Comparison of ENCODE assay signal across 1 cellular context in genomic region chr6:7147051-7147671, GRCh38.
TF ChIP-seq lines count a peak whose summit lies in the region.

No MANE protein-coding gene starts in this region.

TF ChIP-seq in K562, 482 proteins besides CTCF, POLR2A, EP300 and RAD21 (continued from another document and continues in another):
- TF ChIP-seq BRF2 (IDR thresholded peaks at IDR 0.05; ENCODE audit: borderline replicate concordance, insufficient read depth, insufficient read length) = no peak
- no peak for TF ChIP-seq NR2C1 (IDR thresholded peaks at IDR 0.05)
- no peak for TF ChIP-seq NR2C1 (tag; IDR thresholded peaks at IDR 0.05)
- no peak for TF ChIP-seq NCOA2 (IDR thresholded peaks at IDR 0.05; ENCODE audit: partially characterized antibody in 2 of 2)
- no peak for TF ChIP-seq TSC22D4 (tag; IDR thresholded peaks at IDR 0.05)
- no peak for TF ChIP-seq SRSF1 (IDR thresholded peaks at IDR 0.05; ENCODE audit: low read depth, low read length)
- TF ChIP-seq NCOR1 (IDR thresholded peaks at IDR 0.05) = peak; percentile 53
- TF ChIP-seq, protein P1, sequence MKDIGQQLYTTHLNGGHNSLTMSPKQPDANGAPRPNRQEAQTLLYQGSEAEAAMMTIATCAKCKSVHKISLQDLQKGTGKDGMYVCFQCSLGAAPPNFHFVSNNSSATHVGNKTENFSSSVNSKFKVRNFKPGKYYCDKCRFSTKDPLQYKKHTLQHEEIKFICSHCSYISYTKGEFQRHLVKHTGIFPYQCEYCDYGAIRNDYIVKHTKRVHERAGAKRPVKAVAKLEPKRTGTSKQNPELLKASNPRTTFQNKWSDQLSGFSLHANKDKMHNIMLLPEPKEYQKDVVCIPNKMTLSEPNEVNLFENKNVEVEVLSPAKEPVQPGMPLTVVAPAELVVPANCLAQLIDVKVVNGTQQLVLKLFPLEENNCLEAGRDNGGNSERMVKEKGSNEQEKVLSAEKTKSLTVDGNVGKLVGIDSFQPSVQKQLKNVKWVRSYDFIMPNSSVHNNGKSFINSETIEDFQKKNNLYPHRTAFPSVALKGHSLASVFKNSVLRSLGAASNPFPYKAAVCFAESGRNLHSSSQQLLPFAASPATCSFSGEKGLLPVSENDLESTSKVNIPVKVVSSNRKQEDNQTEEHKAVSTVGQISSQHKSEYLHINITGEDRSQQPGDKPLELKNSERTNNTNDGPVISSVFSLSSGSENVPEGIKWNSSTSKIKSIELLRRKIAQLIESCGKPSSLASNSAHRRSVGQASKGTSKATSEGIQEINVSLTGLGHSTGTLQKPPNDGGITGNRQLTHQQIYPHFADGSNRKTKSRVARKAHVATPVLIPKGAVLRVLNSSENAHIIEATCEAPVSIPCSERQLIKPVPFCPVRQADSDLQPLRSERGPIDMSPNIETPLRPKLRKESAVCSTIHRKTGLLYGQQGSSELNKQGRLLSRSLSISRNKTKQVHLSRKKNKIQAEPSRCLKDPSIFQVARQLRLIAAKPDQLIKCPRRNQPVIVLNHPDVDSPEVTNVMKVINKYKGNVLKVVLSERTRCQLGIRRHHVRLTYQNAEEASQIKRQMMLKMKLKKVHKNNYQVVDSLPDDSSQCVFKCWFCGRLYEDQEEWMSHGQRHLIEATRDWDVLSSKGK (CRISPR knock-in tag; IDR thresholded peaks at IDR 0.05) = no peak
- TF ChIP-seq CCAR2 (IDR thresholded peaks at IDR 0.05; ENCODE audit: low read depth, low read length) = no peak
- TF ChIP-seq, protein P2, sequence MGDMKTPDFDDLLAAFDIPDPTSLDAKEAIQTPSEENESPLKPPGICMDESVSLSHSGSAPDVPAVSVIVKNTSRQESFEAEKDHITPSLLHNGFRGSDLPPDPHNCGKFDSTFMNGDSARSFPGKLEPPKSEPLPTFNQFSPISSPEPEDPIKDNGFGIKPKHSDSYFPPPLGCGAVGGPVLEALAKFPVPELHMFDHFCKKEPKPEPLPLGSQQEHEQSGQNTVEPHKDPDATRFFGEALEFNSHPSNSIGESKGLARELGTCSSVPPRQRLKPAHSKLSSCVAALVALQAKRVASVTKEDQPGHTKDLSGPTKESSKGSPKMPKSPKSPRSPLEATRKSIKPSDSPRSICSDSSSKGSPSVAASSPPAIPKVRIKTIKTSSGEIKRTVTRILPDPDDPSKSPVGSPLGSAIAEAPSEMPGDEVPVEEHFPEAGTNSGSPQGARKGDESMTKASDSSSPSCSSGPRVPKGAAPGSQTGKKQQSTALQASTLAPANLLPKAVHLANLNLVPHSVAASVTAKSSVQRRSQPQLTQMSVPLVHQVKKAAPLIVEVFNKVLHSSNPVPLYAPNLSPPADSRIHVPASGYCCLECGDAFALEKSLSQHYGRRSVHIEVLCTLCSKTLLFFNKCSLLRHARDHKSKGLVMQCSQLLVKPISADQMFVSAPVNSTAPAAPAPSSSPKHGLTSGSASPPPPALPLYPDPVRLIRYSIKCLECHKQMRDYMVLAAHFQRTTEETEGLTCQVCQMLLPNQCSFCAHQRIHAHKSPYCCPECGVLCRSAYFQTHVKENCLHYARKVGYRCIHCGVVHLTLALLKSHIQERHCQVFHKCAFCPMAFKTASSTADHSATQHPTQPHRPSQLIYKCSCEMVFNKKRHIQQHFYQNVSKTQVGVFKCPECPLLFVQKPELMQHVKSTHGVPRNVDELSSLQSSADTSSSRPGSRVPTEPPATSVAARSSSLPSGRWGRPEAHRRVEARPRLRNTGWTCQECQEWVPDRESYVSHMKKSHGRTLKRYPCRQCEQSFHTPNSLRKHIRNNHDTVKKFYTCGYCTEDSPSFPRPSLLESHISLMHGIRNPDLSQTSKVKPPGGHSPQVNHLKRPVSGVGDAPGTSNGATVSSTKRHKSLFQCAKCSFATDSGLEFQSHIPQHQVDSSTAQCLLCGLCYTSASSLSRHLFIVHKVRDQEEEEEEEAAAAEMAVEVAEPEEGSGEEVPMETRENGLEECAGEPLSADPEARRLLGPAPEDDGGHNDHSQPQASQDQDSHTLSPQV (IDR thresholded peaks at IDR 0.05) = peak; percentile 92
- TF ChIP-seq ZNF551 (CRISPR knock-in tag; IDR thresholded peaks at IDR 0.05) = no peak
- TF ChIP-seq USF1 (CRISPR knock-in tag; IDR thresholded peaks at IDR 0.05) = no peak
- no peak for TF ChIP-seq MED1 (CRISPR knock-in tag; IDR thresholded peaks at IDR 0.05; ENCODE audit: borderline replicate concordance)
- no peak for TF ChIP-seq E4F1 (CRISPR knock-in tag; IDR thresholded peaks at IDR 0.05; ENCODE audit: borderline replicate concordance)
- no peak for TF ChIP-seq XRCC4 (IDR thresholded peaks at IDR 0.05; ENCODE audit: extremely low read depth, insufficient read depth, insufficient read length)
- no peak for TF ChIP-seq NR4A1 (CRISPR knock-in tag; IDR thresholded peaks at IDR 0.05)
- TF ChIP-seq NR4A1 (tag; IDR thresholded peaks at IDR 0.05) = peak; percentile 70; the same call in 1 of the 2 replicates
- no peak for TF ChIP-seq ZNF77 (CRISPR knock-in tag; IDR thresholded peaks at IDR 0.05)
- TF ChIP-seq ZNF311 (CRISPR knock-in tag; IDR thresholded peaks at IDR 0.05) = 0 out of 2 replicates have a peak, but pooled peaks have one; percentile 28
- 0 out of 2 replicates have a peak, but pooled peaks have one; percentile 10 for TF ChIP-seq ZNF695 (CRISPR knock-in tag; IDR thresholded peaks at IDR 0.05)
- TF ChIP-seq MTA2 (IDR thresholded peaks at IDR 0.05; ENCODE audit: low read depth) = 0 out of 2 replicates have a peak, but pooled peaks have one; percentile 10
- TF ChIP-seq TCFL5 (CRISPR knock-in tag; conservative IDR thresholded peaks at IDR 0.05) = no peak
- TF ChIP-seq KAT7 (CRISPR knock-in tag; IDR thresholded peaks at IDR 0.05; ENCODE audit: borderline replicate concordance) = 0 out of 2 replicates have a peak, but pooled peaks have one; percentile 59
- TF ChIP-seq ZBTB17 (CRISPR knock-in tag; IDR thresholded peaks at IDR 0.05) = peak; percentile 41; the same call in 1 of the 2 replicates
- no peak for TF ChIP-seq ZNF79 (CRISPR knock-in tag; IDR thresholded peaks at IDR 0.05; ENCODE audit: low read depth)
- TF ChIP-seq MYC (IDR thresholded peaks at IDR 0.05; ENCODE audit: low read depth, low read length) = peak; percentile 71
- TF ChIP-seq MYC (CRISPR knock-in tag; IDR thresholded peaks at IDR 0.05; ENCODE audit: borderline replicate concordance, low read depth) = no peak
- no peak for TF ChIP-seq BCOR (IDR thresholded peaks at IDR 0.05)
- no peak for TF ChIP-seq DIDO1 (tag; IDR thresholded peaks at IDR 0.05; ENCODE audit: low read depth)
- peak; percentile 36 to 43; a peak in 1 of 4 replicates for TF ChIP-seq FOXK2 (conservative IDR thresholded peaks at IDR 0.05 in 1 of 2, IDR thresholded peaks at IDR 0.05 in 1 of 2; ENCODE audit: low read depth in 2 of 2)
- peak in 1 of 2 experiments; percentile 17; a peak in 1 of 4 replicates for TF ChIP-seq KDM1A (IDR thresholded peaks at IDR 0.05)
- peak; percentile 76 for TF ChIP-seq ARID1B (IDR thresholded peaks at IDR 0.05)
- TF ChIP-seq ZBTB49 (CRISPR knock-in tag; IDR thresholded peaks at IDR 0.05; ENCODE audit: borderline replicate concordance) = no peak
- no peak for TF ChIP-seq SRF (CRISPR knock-in tag; IDR thresholded peaks at IDR 0.05)
- TF ChIP-seq ZNF263 (CRISPR knock-in tag; IDR thresholded peaks at IDR 0.05; ENCODE audit: borderline replicate concordance) = no peak
- TF ChIP-seq MTA1 (IDR thresholded peaks at IDR 0.05; ENCODE audit: borderline replicate concordance) = no peak
- TF ChIP-seq TAF1 (IDR thresholded peaks at IDR 0.05; ENCODE audit: control insufficient read depth, extremely low read depth, insufficient read depth, low read length, severe bottlenecking) = no peak
- TF ChIP-seq CHD1 (IDR thresholded peaks at IDR 0.05; ENCODE audit: low read length) = peak; percentile 67
- TF ChIP-seq, protein P3, sequence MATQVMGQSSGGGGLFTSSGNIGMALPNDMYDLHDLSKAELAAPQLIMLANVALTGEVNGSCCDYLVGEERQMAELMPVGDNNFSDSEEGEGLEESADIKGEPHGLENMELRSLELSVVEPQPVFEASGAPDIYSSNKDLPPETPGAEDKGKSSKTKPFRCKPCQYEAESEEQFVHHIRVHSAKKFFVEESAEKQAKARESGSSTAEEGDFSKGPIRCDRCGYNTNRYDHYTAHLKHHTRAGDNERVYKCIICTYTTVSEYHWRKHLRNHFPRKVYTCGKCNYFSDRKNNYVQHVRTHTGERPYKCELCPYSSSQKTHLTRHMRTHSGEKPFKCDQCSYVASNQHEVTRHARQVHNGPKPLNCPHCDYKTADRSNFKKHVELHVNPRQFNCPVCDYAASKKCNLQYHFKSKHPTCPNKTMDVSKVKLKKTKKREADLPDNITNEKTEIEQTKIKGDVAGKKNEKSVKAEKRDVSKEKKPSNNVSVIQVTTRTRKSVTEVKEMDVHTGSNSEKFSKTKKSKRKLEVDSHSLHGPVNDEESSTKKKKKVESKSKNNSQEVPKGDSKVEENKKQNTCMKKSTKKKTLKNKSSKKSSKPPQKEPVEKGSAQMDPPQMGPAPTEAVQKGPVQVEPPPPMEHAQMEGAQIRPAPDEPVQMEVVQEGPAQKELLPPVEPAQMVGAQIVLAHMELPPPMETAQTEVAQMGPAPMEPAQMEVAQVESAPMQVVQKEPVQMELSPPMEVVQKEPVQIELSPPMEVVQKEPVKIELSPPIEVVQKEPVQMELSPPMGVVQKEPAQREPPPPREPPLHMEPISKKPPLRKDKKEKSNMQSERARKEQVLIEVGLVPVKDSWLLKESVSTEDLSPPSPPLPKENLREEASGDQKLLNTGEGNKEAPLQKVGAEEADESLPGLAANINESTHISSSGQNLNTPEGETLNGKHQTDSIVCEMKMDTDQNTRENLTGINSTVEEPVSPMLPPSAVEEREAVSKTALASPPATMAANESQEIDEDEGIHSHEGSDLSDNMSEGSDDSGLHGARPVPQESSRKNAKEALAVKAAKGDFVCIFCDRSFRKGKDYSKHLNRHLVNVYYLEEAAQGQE (CRISPR knock-in tag; IDR thresholded peaks at IDR 0.05; ENCODE audit: low read depth) = no peak
- no peak for TF ChIP-seq ZNF280B (CRISPR knock-in tag; IDR thresholded peaks at IDR 0.05)
- peak; percentile 53; the same call in 1 of the 2 replicates for TF ChIP-seq CTBP1 (IDR thresholded peaks at IDR 0.05; ENCODE audit: borderline replicate concordance)
- TF ChIP-seq CREB5 (CRISPR knock-in tag; IDR thresholded peaks at IDR 0.05) = no peak
